ENCODE assay signal across 13 cellular contexts in genomic region chr17:18166894-18167293, GRCh38. TPM values are rescaled to one million over a fixed set of nuclear protein-coding genes. Genes with fewer than 3 reads are reported as not detected.
DNase-seq lines count a peak whose midpoint lies in the region; ATAC-seq and TF ChIP-seq lines count a peak whose summit lies in the region.
"Had no signal": no experiment of that assay in that cellular context is flagged by ENCODE, and none has a peak within 500 bp of the region (broad histone marks: within the 10 kb centered on the region; RNA-seq: fewer than 3 reads in every experiment).

No MANE protein-coding gene starts in this region.

- BruUV-seq in Panc1 (replicated peaks; lab: Mats Ljungman, UMichigan), result no TSS peak

- H3K4me2 ChIP-seq in GM23338, result no peak overlapping the region

- CTCF ChIA-PET in Panc1 (lab: Charles Lee), result no interaction called here

- peaks cover 10% of the 10 kb centered on the region for H3K27me3 Mint-ChIP-seq in GM23338 (ENCODE audit: insufficient read depth, low read depth, poor library complexity)

- no peaks in the 10 kb centered on the region; the same call in 2 of the 3 replicates for H3K36me3 Mint-ChIP-seq in GM23338 (ENCODE audit: low read depth)

- 51 to 79% methylated on average over 4 to 5 of the region's 5 CpGs for WGBS in lower leg skin, 2 donors

- no peaks in the 10 kb centered on the region for H4K20me1 ChIP-seq in GM23338 (replicated peaks; ENCODE audit: insufficient read depth)

- H3K36me3 ChIP-seq in GM23338 (ENCODE audit: insufficient read depth), result no peaks in the 10 kb centered on the region
- no peaks in the 10 kb centered on the region for H3K36me3 ChIP-seq in Panc1 (ENCODE audit: control insufficient read depth, insufficient read depth, low read length)
- H3K36me3 ChIP-seq: vagina had no signal

- H3K27ac Mint-ChIP-seq in GM23338, result no peak overlapping the region
- H3K27ac Mint-ChIP-seq: progenitor cell of endocrine pancreas had no signal

- H3K4me3 ChIP-seq in GM23338 (no peak overlapping the region), Panc1 (ENCODE audit: low read depth in 2 of 2, low read length in 2 of 2) (no peak overlapping the region), fibroblast of mammary gland (ENCODE audit: control insufficient read depth, low read depth, low read length) (no peak overlapping the region), lower leg skin (ENCODE audit: low read depth, poor library complexity, severe bottlenecking) (no peak overlapping the region)
- H3K4me3 ChIP-seq: vagina had no signal

- H3K9me3 Mint-ChIP-seq in GM23338, result no peaks in the 10 kb centered on the region

- no peaks in the 10 kb centered on the region for H3K79me2 ChIP-seq in GM23338 (replicated peaks; ENCODE audit: insufficient read depth)

- POLR2A ChIA-PET in Panc1 (lab: Charles Lee), result no interaction called here

- no peaks in the 10 kb centered on the region for H3K9me2 ChIP-seq in GM23338 (ENCODE audit: insufficient read depth)

- no peaks in the 10 kb centered on the region for H3F3A ChIP-seq in GM23338 (replicated peaks; ENCODE audit: low read depth)

- intact Hi-C loops in Panc1 (cut with micrococcal nuclease; ENCODE audit: unreplicated experiment) (no loop called here), lower leg skin (cut with DNase I; ENCODE audit: low total_unique reads) (no loop called here)

- no peaks in the 10 kb centered on the region for H3K9me3 ChIP-seq in Panc1 (ENCODE audit: control insufficient read depth, insufficient read depth, low read depth, low read length)
- H3K9me3 ChIP-seq: vagina had no signal

- H3K4me1 ChIP-seq in GM23338 (ENCODE audit: insufficient read depth), result no peaks in the 10 kb centered on the region
- no peaks in the 10 kb centered on the region for H3K4me1 ChIP-seq in Panc1 (ENCODE audit: control insufficient read depth, insufficient read depth, low read length)
- H3K4me1 ChIP-seq: vagina had no signal

- H3K27me3 ChIP-seq in GM23338 (ENCODE audit: insufficient read depth), result no peaks in the 10 kb centered on the region
- no peaks in the 10 kb centered on the region for H3K27me3 ChIP-seq in Panc1 (ENCODE audit: control insufficient read depth, insufficient read depth, low read length)
- H3K27me3 ChIP-seq: vagina had no signal

- DNase-seq in GM23338 (ENCODE audit: low spot score) (no peak), Panc1 (ENCODE audit: low read depth, low spot score) (no peak), fibroblast of mammary gland (ENCODE audit: low read depth) (peak; percentile 39), lower leg skin (ENCODE audit: low spot score in 2 of 2) (no peak), NCI-H1694 (lab: John Stamatoyannopoulos, UW) (no peak)
- DNase-seq in activated T-cell treated with anti-CD3 and anti-CD28 coated beads, Interleukin-2, amount 50 U/mL, for 48 hours, result no peak
- DNase-seq in activated CD8-positive, alpha-beta memory T cell treated with anti-CD3 and anti-CD28 coated beads, Interleukin-2, amount 50 U/mL, for 48 hours, result no peak
- DNase-seq: foreskin melanocyte, GOT3, NCI-H1092 treated with DMSO at 0.1 percent for 48 hours had no signal

- H3K27ac ChIP-seq in 22Rv1 (no peak overlapping the region), GM23338 (ENCODE audit: low read depth) (no peak overlapping the region), Panc1 (ENCODE audit: low read length) (no peak overlapping the region)
- H3K27ac ChIP-seq: vagina had no signal

- H3K4me1 Mint-ChIP-seq in GM23338, result no peaks in the 10 kb centered on the region; the same call in 2 of the 3 replicates

- TF ChIP-seq POLR2A in lower leg skin (IDR thresholded peaks at IDR 0.05), result no peak

- no peak overlapping the region for H3K4me3 Mint-ChIP-seq in GM23338

- ATAC-seq in GM23338 (peak; percentile 42), Panc1 (0 out of 2 replicates have a peak, but pooled peaks have one; percentile 56)

- in situ Hi-C loops in Panc1 (cut with HindIII; ENCODE audit: low pct_unique_long_range_greater_than_20kb, low sequenced_read_pairs), result no loop called here

- H2AFZ ChIP-seq in GM23338, result no peak overlapping the region

- TF ChIP-seq CTCF in 22Rv1 (IDR thresholded peaks at IDR 0.05) (peak; percentile 35), GM23338 (conservative IDR thresholded peaks at IDR 0.05; ENCODE audit: low read depth in 2 of 2) (peak; percentile 8 to 55; a peak in 2 of 4 replicates), Panc1 (IDR thresholded peaks at IDR 0.05) (no peak), fibroblast of mammary gland (conservative IDR thresholded peaks at IDR 0.05; ENCODE audit: control insufficient read depth, insufficient read depth, low read depth, low read length) (peak; percentile 8), lower leg skin (IDR thresholded peaks at IDR 0.05) (no peak)

TF ChIP-seq in GM23338, 12 proteins besides CTCF, POLR2A, EP300 and RAD21:
- TF ChIP-seq EZH2phosphoT487 (IDR thresholded peaks at IDR 0.05; ENCODE audit: unreplicated experiment) (no peak), POLR2AphosphoS5 (IDR thresholded peaks at IDR 0.05; ENCODE audit: low read depth) (no peak), EZH2 (IDR thresholded peaks at IDR 0.05; ENCODE audit: low read depth, unreplicated experiment) (no peak), ETS1 (IDR thresholded peaks at IDR 0.05) (no peak), ZNF114 (CRISPR knock-in tag; IDR thresholded peaks at IDR 0.05) (no peak), ZNF331 (CRISPR knock-in tag; IDR thresholded peaks at IDR 0.05; ENCODE audit: low read depth) (no peak), NANOG (IDR thresholded peaks at IDR 0.05; ENCODE audit: borderline replicate concordance) (no peak), JUNB (IDR thresholded peaks at IDR 0.05; ENCODE audit: unreplicated experiment) (no peak)
TF ChIP-seq in GM23338: peak in this region for 0.

RNA-seq across cellular contexts. Expression of gene ALKBH5, which starts 16.7 kb away (rescaled TPM):
- total RNA-seq in GM23338 (2014; rRNA removed; shearing (Covaris generic)), result 103 and 117 TPM in 2 replicates
- polyA plus RNA-seq in GM23338 (2016; fragmentation: Nextera tagmentation; extraction: Ambion mirVana), result 32.2 TPM in 2 replicates
- 94.5 TPM for total RNA-seq in Panc1 (2021; ENCODE audit: unreplicated experiment)
- polyA plus RNA-seq in Panc1 (2012; ENCODE audit: insufficient read length), result 58.6 TPM
- 10 to 100 TPM; 56.0 to 87.2 (median 76.4) TPM for total RNA-seq in lower leg skin

RNA-seq across cellular contexts. Expression of gene MYO15A, which starts 58.3 kb away (rescaled TPM):
- total RNA-seq in GM23338 (2014; rRNA removed; shearing (Covaris generic)), result 1.0 and 1.3 TPM in 2 replicates
- polyA plus RNA-seq in GM23338 (2016; fragmentation: Nextera tagmentation; extraction: Ambion mirVana), result 1.1 and 2.2 TPM in 2 replicates
- total RNA-seq in Panc1 (2021; ENCODE audit: unreplicated experiment) (0.36 TPM), lower leg skin (under 1 TPM; 0.30 to 0.68 (median 0.50) TPM)
- polyA plus RNA-seq in Panc1 (2012; ENCODE audit: insufficient read length), result 0.73 TPM

RNA-seq across cellular contexts. Expression of gene LLGL1, which starts 58.5 kb away (rescaled TPM):
- total RNA-seq in GM23338 (2014; rRNA removed; shearing (Covaris generic)), result 118 and 129 TPM in 2 replicates
- polyA plus RNA-seq in GM23338 (2016; fragmentation: Nextera tagmentation; extraction: Ambion mirVana), result 5.9 TPM in 2 replicates
- total RNA-seq in Panc1 (2021; ENCODE audit: unreplicated experiment) (18.4 TPM), lower leg skin (10 to 100 TPM; 24.5 to 32.7 (median 29.3) TPM)
- polyA plus RNA-seq in Panc1 (2012; ENCODE audit: insufficient read length), result 21.4 TPM

Comparison
In these comparisons a context has a peak if more than half of its experiments do, and no peak if none do; other contexts are left out.
1. CTCF ChIP-seq: peak in 22Rv1 (single experiment), GM23338 (2 of 2) and fibroblast of mammary gland (single experiment); none in Panc1 (single experiment) and lower leg skin (0 of 3).